Comparison of ENCODE assay signal across 8 cellular contexts in genomic region chr1:155017021-155017945, GRCh38. TPM values are rescaled to one million over a fixed set of nuclear protein-coding genes. Genes with fewer than 3 reads are reported as not detected.
A peak's percentile ranks its signal among the peaks of the same experiment; 100 is the strongest.
DNase-seq lines count a peak whose midpoint lies in the region; ATAC-seq lines count a peak whose summit lies in the region.

No MANE protein-coding gene starts in this region.

- H3K4me1 ChIP-seq in esophagus (ENCODE audit: control insufficient read depth in 2 of 2, insufficient read depth in 2 of 2, low read length in 1 of 2) (peaks cover 14 to 44% of the 10 kb centered on the region in 2 donors), muscle layer of colon (ENCODE audit: insufficient read depth, low read length) (peaks cover 20% of the 10 kb centered on the region)

- DNase-seq in CD1c-positive myeloid dendritic cell (ENCODE audit: extremely low spot score) (peak; percentile 86), HT-29 (ENCODE audit: low spot score) (peak; percentile 96), OCI-M1 (lab: John Stamatoyannopoulos, UW) (peak; percentile 98)
- peak; percentile 93 for DNase-seq in activated T-cell treated with anti-CD3 and anti-CD28 coated beads, Interleukin-2, amount 50 U/mL, for 1 hour
- DNase-seq in stimulated activated CD8-positive, alpha-beta memory T cell treated with anti-CD3 and anti-CD28 coated beads, Interleukin-4, amount 100 ng/mL, for 48 hours, result peak; percentile 93

- H3K9ac ChIP-seq in muscle layer of colon (ENCODE audit: low read length), result peak overlapping the region; percentile 32

- no peaks in the 10 kb centered on the region for H3K9me3 ChIP-seq in esophagus (ENCODE audit: control insufficient read depth in 2 of 2, insufficient read depth in 1 of 2, low read depth in 1 of 2, low read length in 1 of 2)
- no peaks in the 10 kb centered on the region for H3K9me3 ChIP-seq in muscle layer of colon (ENCODE audit: low read length)

- H3K27me3 ChIP-seq in esophagus (ENCODE audit: control insufficient read depth in 1 of 2, insufficient read depth in 2 of 2, low read length in 2 of 2), result no peaks in the 10 kb centered on the region
- no peaks in the 10 kb centered on the region for H3K27me3 ChIP-seq in muscle layer of colon (ENCODE audit: control insufficient read depth in 1 of 2, insufficient read depth in 2 of 2, low read length in 2 of 2)

- peak; percentile 80 for ATAC-seq in GM19452 (IDR thresholded peaks at IDR 0.05; ENCODE audit: unreplicated experiment)

- H3K27ac ChIP-seq in esophagus (ENCODE audit: low read depth in 2 of 2, low read length in 1 of 2) (peak overlapping the region; percentile 95 to 96), muscle layer of colon (ENCODE audit: low read depth, low read length) (peak overlapping the region; percentile 93)

- peaks cover 8 to 35% of the 10 kb centered on the region in 2 donors for H3K36me3 ChIP-seq in esophagus (ENCODE audit: control insufficient read depth in 2 of 2, insufficient read depth in 2 of 2, low read length in 1 of 2)
- peaks cover 23% of the 10 kb centered on the region for H3K36me3 ChIP-seq in muscle layer of colon (ENCODE audit: insufficient read depth, low read length)

- WGBS in esophagus, 2 donors, result 2 to 7% methylated on average over 22 to 49 of the region's 49 CpGs

- H3K4me3 ChIP-seq in esophagus (ENCODE audit: low read depth in 1 of 2, low read length in 2 of 2) (peak overlapping the region; percentile 27 to 30), muscle layer of colon (ENCODE audit: low read depth in 1 of 2, low read length in 2 of 2) (peak overlapping the region; percentile 18 to 46)

RNA-seq across cellular contexts. Expression of gene ZBTB7B, which starts 14.7 kb away (rescaled TPM):
- total RNA-seq in HT-29 (2014; rRNA removed; shearing (Covaris generic)), result 81.9 and 83.4 TPM in 2 replicates
- 10 to 100 TPM; 71.7 to 95.8 TPM for polyA plus RNA-seq in esophagus

RNA-seq across cellular contexts. Expression of gene DCST2, which starts 16.3 kb away (rescaled TPM):
- 0.70 and 3.3 TPM in 2 replicates for total RNA-seq in HT-29 (2014; rRNA removed; shearing (Covaris generic))
- 10 to 100 TPM in 1 of 2 donors, 1 to 10 TPM in 1; 1.7 to 10.1 TPM for polyA plus RNA-seq in esophagus

RNA-seq across cellular contexts. Expression of gene DCST1, which starts 16.3 kb away (rescaled TPM):
- total RNA-seq in HT-29 (2014; rRNA removed; shearing (Covaris generic)), result 0.05 TPM in 1 of 2 replicates, not detected in the other
- under 1 TPM; 0.14 to 0.29 TPM for polyA plus RNA-seq in esophagus

RNA-seq across cellular contexts. Expression of gene LENEP, which starts 23.9 kb away (rescaled TPM):
- total RNA-seq in HT-29 (2014; rRNA removed; shearing (Covaris generic)), result 0.16 and 0.18 TPM in 2 replicates
- under 1 TPM in 1 of 2 donors, not detected in 1; 0.22 TPM for polyA plus RNA-seq in esophagus

RNA-seq across cellular contexts. Expression of gene ADAM15, which starts 33.8 kb away (rescaled TPM):
- total RNA-seq in HT-29 (2014; rRNA removed; shearing (Covaris generic)), result 177 and 185 TPM in 2 replicates
- polyA plus RNA-seq in esophagus, result 100 to 1,000 TPM; 122 to 222 TPM

Comparison
In these comparisons a context has a peak if more than half of its experiments do, and no peak if none do; other contexts are left out.
1. Peak in every context shown above with its lines: DNase-seq, ATAC-seq, H3K4me3 ChIP-seq and H3K27ac ChIP-seq.